8 cellular contexts compared by ENCODE assay signal in the genomic region with DNA sequence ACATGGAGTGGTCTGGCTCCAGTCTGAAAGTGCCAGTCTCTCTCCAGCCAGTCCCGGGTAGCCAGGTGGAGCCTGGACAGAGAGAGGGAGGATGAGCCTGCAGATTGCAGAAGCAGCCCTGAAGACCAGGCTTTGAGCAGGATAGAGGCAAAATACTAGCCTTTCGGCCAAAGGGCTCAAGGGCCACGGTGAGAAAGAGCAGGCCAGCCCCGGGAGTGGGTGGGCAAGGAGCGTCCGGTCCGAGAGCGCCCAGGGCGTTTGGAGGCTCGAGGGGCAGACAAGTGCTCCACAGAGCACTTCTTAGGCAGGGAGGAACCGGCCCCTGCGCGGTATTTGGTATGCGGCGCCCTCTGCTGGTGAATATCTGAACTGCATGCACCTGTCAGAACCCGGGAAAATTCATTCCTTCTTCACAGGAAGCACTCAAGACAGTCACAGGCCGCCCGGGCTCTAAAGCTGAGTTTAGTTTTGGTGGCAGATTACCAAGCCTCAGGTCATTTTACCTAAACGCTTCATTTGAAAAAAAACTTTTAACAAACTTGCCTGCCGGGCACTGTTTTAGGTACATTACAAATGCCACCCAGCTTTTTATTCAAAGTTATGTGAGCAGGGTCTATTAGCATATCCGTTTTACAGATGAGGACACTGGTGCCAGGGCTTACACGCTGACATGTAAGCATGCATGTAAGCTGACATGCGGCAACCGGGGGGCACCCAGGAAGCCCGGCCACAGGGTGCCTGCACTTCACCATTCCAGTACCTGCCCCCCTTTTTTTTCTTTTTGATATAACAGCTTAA. TPM values are rescaled to one million over a fixed set of nuclear protein-coding genes. Genes with fewer than 3 reads are reported as not detected.
DNase-seq lines count a peak whose midpoint lies in the region; ATAC-seq, FAIRE-seq and TF ChIP-seq lines count a peak whose summit lies in the region.

No MANE protein-coding gene starts in this region.

- DNase-seq in C1 segment of cervical spinal cord (lab: John Stamatoyannopoulos, UW) (peak in 12 of 14 donors; percentile 1 to 62 (median 20)), MM.1S (peak; percentile 46), RPMI8226 (peak; percentile 51), globus pallidus (ENCODE audit: low spot score) (peak; percentile 47), trophoblast cell (peak; percentile 54 to 77), urothelium cell line (ENCODE audit: low spot score) (peak; percentile 72)
- DNase-seq in activated T-helper 9 cell treated with anti-CD3 and anti-CD28 coated beads, Interleukin-2, amount 50 U/mL, for 16 hours (ENCODE audit: low read depth) = peak; percentile 46

- H3K27ac ChIP-seq in MM.1S (ENCODE audit: low read length) (no peak overlapping the region), trophoblast cell (ENCODE audit: low read depth, low read length) (no peak overlapping the region)

- no peak overlapping the region for H4K12ac ChIP-seq in trophoblast cell (ENCODE audit: low read depth, low read length)

- peak; percentile 64 for TF ChIP-seq CTCF in MM.1S (IDR thresholded peaks at IDR 0.05; ENCODE audit: low read length)

- H4K8ac ChIP-seq in trophoblast cell (ENCODE audit: low read depth, low read length) = no peak overlapping the region

- no peak overlapping the region for H3K23ac ChIP-seq in trophoblast cell (ENCODE audit: low read length)

- H3K9me3 ChIP-seq in MM.1S (replicated peaks; ENCODE audit: insufficient read depth, low read length) = no peaks in the 10 kb centered on the region
- peaks cover 7% of the 10 kb centered on the region for H3K9me3 ChIP-seq in trophoblast cell (ENCODE audit: insufficient read depth, low read depth, low read length)

- H3K79me1 ChIP-seq in trophoblast cell (ENCODE audit: low read length) = no peaks in the 10 kb centered on the region

- no peaks in the 10 kb centered on the region for H3F3A ChIP-seq in MM.1S (ENCODE audit: insufficient read depth, low read length)

- H3K36me3 ChIP-seq in MM.1S (replicated peaks; ENCODE audit: insufficient read depth, low read length) (no peaks in the 10 kb centered on the region), trophoblast cell (ENCODE audit: control insufficient read depth in 1 of 2, insufficient read depth in 2 of 2, low read length in 2 of 2) (no peaks in the 10 kb centered on the region)

- no peak overlapping the region for H3K4me3 ChIP-seq in MM.1S (ENCODE audit: low read length)
- H3K4me3 ChIP-seq in trophoblast cell (ENCODE audit: low read depth, low read length) = no peak overlapping the region

- H2BK120ac ChIP-seq in trophoblast cell (ENCODE audit: insufficient read depth, low read length, poor library complexity) = no peak overlapping the region

- H3K4ac ChIP-seq in trophoblast cell (ENCODE audit: low read depth, low read length) = no peak overlapping the region

- H2BK12ac ChIP-seq in trophoblast cell (ENCODE audit: low read length) = no peak overlapping the region

- H3K4me2 ChIP-seq in MM.1S (ENCODE audit: low read depth, low read length) (peak overlapping the region; percentile 33; the same call in 1 of the 2 replicates), trophoblast cell (ENCODE audit: low read length) (peak overlapping the region; percentile 4)

- H3K27me3 ChIP-seq in MM.1S (replicated peaks; ENCODE audit: insufficient read depth, low read length) = no peaks in the 10 kb centered on the region
- H3K27me3 ChIP-seq in trophoblast cell (ENCODE audit: insufficient read depth, low read length) = no peaks in the 10 kb centered on the region

- WGBS in trophoblast cell (ENCODE audit: extremely low coverage, insufficient coverage, insufficient read length) = no CpG with 5 or more reads among the region's 25 CpGs

- H4K20me1 ChIP-seq in MM.1S (ENCODE audit: insufficient read depth, low read length) = no peaks in the 10 kb centered on the region

- no peak overlapping the region for H2AK5ac ChIP-seq in trophoblast cell (ENCODE audit: low read length)

- H4K91ac ChIP-seq in trophoblast cell (ENCODE audit: low read depth, low read length) = no peak overlapping the region

- FAIRE-seq in urothelium cell line (lab: Jason Lieb, UNC) = no peak

- no peak overlapping the region for H3K18ac ChIP-seq in trophoblast cell (ENCODE audit: low read length)

- H3K4me1 ChIP-seq in MM.1S (ENCODE audit: low read length) = 0 out of 2 replicates have a peak, but pooled peaks cover 4% of the 10 kb centered on the region
- H3K4me1 ChIP-seq in trophoblast cell (ENCODE audit: control insufficient read depth in 1 of 2, insufficient read depth in 2 of 2, low read length in 2 of 2) = peaks cover 0 to 5% of the 10 kb centered on the region in 2 experiments

- no peak overlapping the region for H2BK5ac ChIP-seq in trophoblast cell (ENCODE audit: low read depth, low read length, poor library complexity)

- H3K9ac ChIP-seq in MM.1S (ENCODE audit: low read length) = no peak overlapping the region
- no peak overlapping the region for H3K9ac ChIP-seq in trophoblast cell (ENCODE audit: low read length)

- no peak overlapping the region for H3K14ac ChIP-seq in trophoblast cell (ENCODE audit: low read length)

- no peaks in the 10 kb centered on the region for H3K79me2 ChIP-seq in MM.1S (ENCODE audit: low read length)
- H3K79me2 ChIP-seq in trophoblast cell (ENCODE audit: control insufficient read depth, insufficient read depth, low read length, poor library complexity) = no peaks in the 10 kb centered on the region

- peak; percentile 70 for ATAC-seq in GM19463 (IDR thresholded peaks at IDR 0.05; ENCODE audit: unreplicated experiment)

- H2AFZ ChIP-seq in MM.1S (ENCODE audit: low read length) (peak overlapping the region; percentile 34; the same call in 1 of the 2 replicates), trophoblast cell (ENCODE audit: insufficient read depth, low read length, poor library complexity) (no peak overlapping the region)

- H3K9me2 ChIP-seq in MM.1S (replicated peaks; ENCODE audit: insufficient read depth, low read length) = no peaks in the 10 kb centered on the region

RNA-seq across cellular contexts. Expression of gene PSMC1, which starts 21.0 kb away (rescaled TPM):
- 165 and 168 TPM in 2 replicates for polyA plus RNA-seq in trophoblast cell (2013)

Comparison
In these comparisons a context has a peak if more than half of its experiments do, and no peak if none do; other contexts are left out.
1. DNase-seq: peak in every context shown above with its lines; median percentile 72 in urothelium cell line; 66 in trophoblast cell; 51 in RPMI8226; 47 in globus pallidus; 46 in MM.1S; 46 in activated T-helper 9 cell treated with anti-CD3 and anti-CD28 coated beads, Interleukin-2, amount 50 U/mL, for 16 hours; 20 in C1 segment of cervical spinal cord.